Comparison of ENCODE assay signal across 8 cellular contexts in genomic region chr14:73027546-73027945, GRCh38. TPM values are rescaled to one million over a fixed set of nuclear protein-coding genes. Genes with fewer than 3 reads are reported as not detected.
DNase-seq lines count a peak whose midpoint lies in the region; ATAC-seq, FAIRE-seq and TF ChIP-seq lines count a peak whose summit lies in the region.

No MANE protein-coding gene starts in this region.

- 43 to 44% methylated on average over 3 of the region's 3 CpGs for WGBS in esophagus, 2 donors
- 45% methylated on average over 3 of the region's 3 CpGs for WGBS in prostate gland

- TF ChIP-seq CTCF in GM12864 (IDR thresholded peaks at IDR 0.05; ENCODE audit: low read depth, low read length, missing control alignments), result no peak
- no peak for TF ChIP-seq CTCF in Panc1 (IDR thresholded peaks at IDR 0.05)
- no peak for TF ChIP-seq CTCF in prostate gland (IDR thresholded peaks at IDR 0.05)

- no peak for FAIRE-seq in urothelium cell line (lab: Jason Lieb, UNC)

- H3K4me1 ChIP-seq in Panc1 (ENCODE audit: control insufficient read depth, insufficient read depth, low read length), result peaks cover 4% of the 10 kb centered on the region
- H3K4me1 ChIP-seq in esophagus (ENCODE audit: control insufficient read depth in 2 of 2, insufficient read depth in 2 of 2, low read length in 1 of 2), result peaks cover 0 to 1% of the 10 kb centered on the region in 2 donors
- H3K4me1 ChIP-seq in prostate gland (replicated peaks), result peaks cover 1% of the 10 kb centered on the region

- peaks cover 3% of the 10 kb centered on the region for H3K36me3 ChIP-seq in Panc1 (ENCODE audit: control insufficient read depth, insufficient read depth, low read length)
- peaks cover 2 to 5% of the 10 kb centered on the region in 2 donors for H3K36me3 ChIP-seq in esophagus (ENCODE audit: control insufficient read depth in 2 of 2, insufficient read depth in 2 of 2, low read length in 1 of 2)
- no peaks in the 10 kb centered on the region for H3K36me3 ChIP-seq in prostate gland

- H3K27me3 ChIP-seq in Panc1 (ENCODE audit: control insufficient read depth, insufficient read depth, low read length) (no peaks in the 10 kb centered on the region), esophagus (ENCODE audit: control insufficient read depth in 1 of 2, insufficient read depth in 2 of 2, low read length in 2 of 2) (no peaks in the 10 kb centered on the region), prostate gland (replicated peaks; ENCODE audit: insufficient read depth) (no peaks in the 10 kb centered on the region)

- intact Hi-C loops in Panc1 (cut with micrococcal nuclease; ENCODE audit: unreplicated experiment) (no loop called here), prostate gland (cut with DNase I) (no loop called here)

- H3K27ac ChIP-seq in Panc1 (ENCODE audit: low read length) (peak overlapping the region; percentile 86), esophagus (ENCODE audit: low read depth in 2 of 2, low read length in 1 of 2) (no peak overlapping the region), prostate gland (no peak overlapping the region)

- BruUV-seq in Panc1 (replicated peaks; lab: Mats Ljungman, UMichigan), result no TSS peak

- in situ Hi-C loops in Panc1 (cut with HindIII; ENCODE audit: low pct_unique_long_range_greater_than_20kb, low sequenced_read_pairs), result no loop called here

- no peak for TF ChIP-seq POLR2A in prostate gland (IDR thresholded peaks at IDR 0.05)

- ATAC-seq in Panc1 (no peak), HG02642 (IDR thresholded peaks at IDR 0.05; ENCODE audit: poor library complexity, unreplicated experiment) (no peak), HG03095 (IDR thresholded peaks at IDR 0.05; ENCODE audit: unreplicated experiment) (no peak)

- H3K9me3 ChIP-seq in Panc1 (ENCODE audit: control insufficient read depth, insufficient read depth, low read depth, low read length) (no peaks in the 10 kb centered on the region), esophagus (ENCODE audit: control insufficient read depth in 2 of 2, insufficient read depth in 1 of 2, low read depth in 1 of 2, low read length in 1 of 2) (no peaks in the 10 kb centered on the region), prostate gland (no peaks in the 10 kb centered on the region)

- POLR2A ChIA-PET in Panc1 (lab: Charles Lee), result no interaction called here

- DNase-seq in GM12864 (ENCODE audit: low read depth), result no peak
- DNase-seq in Panc1 (ENCODE audit: low read depth, low spot score), result no peak
- DNase-seq in prostate gland (ENCODE audit: low spot score), result no peak
- DNase-seq in activated CD8-positive, alpha-beta memory T cell treated with anti-CD3 and anti-CD28 coated beads, Interleukin-2, amount 50 U/mL, for 4 hours, result no peak
- DNase-seq in urothelium cell line (ENCODE audit: low spot score), result no peak

- CTCF ChIA-PET in Panc1 (lab: Charles Lee), result no interaction called here

- H3K4me3 ChIP-seq in GM12864 (ENCODE audit: low read depth, low read length) (peak overlapping the region; percentile 98), Panc1 (ENCODE audit: low read depth in 2 of 2, low read length in 2 of 2) (peak overlapping the region; percentile 65 to 71), esophagus (ENCODE audit: low read depth in 1 of 2, low read length in 2 of 2) (peak overlapping the region; percentile 76 to 89), prostate gland (peak overlapping the region; percentile 65 to 90)

RNA-seq across cellular contexts. Expression of gene ZFYVE1, which starts 0.6 kb away (rescaled TPM):
- total RNA-seq in Panc1 (2021; ENCODE audit: unreplicated experiment) (19.8 TPM), prostate gland (10 to 100 TPM; 16.6 to 31.7 TPM)
- 17.4 TPM for polyA plus RNA-seq in Panc1 (2012; ENCODE audit: insufficient read length)
- polyA plus RNA-seq in esophagus, result 1 to 10 TPM; 8.2 to 9.5 TPM

RNA-seq across cellular contexts. Expression of gene RBM25, which starts 30.8 kb away (rescaled TPM):
- total RNA-seq in Panc1 (2021; ENCODE audit: unreplicated experiment) (59.7 TPM), prostate gland (10 to 100 TPM; 36.8 to 78.6 TPM)
- 25.0 TPM for polyA plus RNA-seq in Panc1 (2012; ENCODE audit: insufficient read length)
- 10 to 100 TPM; 23.3 to 38.5 TPM for polyA plus RNA-seq in esophagus
